ENCODE assay signal across 8 cellular contexts in genomic region chr7:101390901-101391301, GRCh38. TPM values are rescaled to one million over a fixed set of nuclear protein-coding genes. Genes with fewer than 3 reads are reported as not detected.
DNase-seq lines count a peak whose midpoint lies in the region; ATAC-seq and TF ChIP-seq lines count a peak whose summit lies in the region.

No MANE protein-coding gene starts in this region.

- intact Hi-C loops in activated CD4-positive, alpha-beta memory T cell treated with anti-CD3 and anti-CD28 coated beads for 36 hours (cut with micrococcal nuclease): no loop called here

- CTCF ChIA-PET in activated CD4-positive, alpha-beta memory T cell treated with anti-CD3 and anti-CD28 coated beads for 36 hours (lab: Charles Lee): interaction anchor here (2.6 to 2.9 kb wide), 2 partner anchors 20 to 27 kb away, joined by 7 to 8 read pairs; no protein-coding TSS in a partner anchor
- CTCF ChIA-PET in HEK293T (lab: Yijun Ruan, JAX): interaction anchor here (0.6 to 0.9 kb wide), 3 partner anchors 20 to 49 kb away, joined by 3 to 4 read pairs (median 3); no protein-coding TSS in a partner anchor

- H3K4me3 Mint-ChIP-seq in activated CD4-positive, alpha-beta memory T cell treated with anti-CD3 and anti-CD28 coated beads for 36 hours: no peak overlapping the region

- H3K27me3 Mint-ChIP-seq in activated CD4-positive, alpha-beta memory T cell treated with anti-CD3 and anti-CD28 coated beads for 36 hours: no peaks in the 10 kb centered on the region

- ATAC-seq in GM19467 (IDR thresholded peaks at IDR 0.05; ENCODE audit: unreplicated experiment): peak; percentile 92
- ATAC-seq in HG03565 (IDR thresholded peaks at IDR 0.05; ENCODE audit: unreplicated experiment): peak; percentile 94

- no peaks in the 10 kb centered on the region for H3K36me3 Mint-ChIP-seq in activated CD4-positive, alpha-beta memory T cell treated with anti-CD3 and anti-CD28 coated beads for 36 hours

- no peaks in the 10 kb centered on the region for H3K9me3 Mint-ChIP-seq in activated CD4-positive, alpha-beta memory T cell treated with anti-CD3 and anti-CD28 coated beads for 36 hours

- POLR2A ChIA-PET in activated CD4-positive, alpha-beta memory T cell treated with anti-CD3 and anti-CD28 coated beads for 36 hours (lab: Charles Lee): no interaction called here
- POLR2A ChIA-PET in HEK293T (lab: Yijun Ruan, JAX): no interaction called here

- peak; percentile 66 for DNase-seq in Daoy (ENCODE audit: low read depth)
- DNase-seq in activated CD4-positive, alpha-beta memory T cell treated with anti-CD3 and anti-CD28 coated beads for 36 hours: peak; percentile 52
- peak; percentile 22 for DNase-seq in iris pigment epithelial cell (ENCODE audit: low read depth)
- no peak for DNase-seq in HEK293T (ENCODE audit: extremely low spot score)
- no peak for DNase-seq in SIG-M5 (lab: John Stamatoyannopoulos, UW)
- DNase-seq in DMS153 (lab: John Stamatoyannopoulos, UW): no peak

- no peak overlapping the region for H3K27ac Mint-ChIP-seq in activated CD4-positive, alpha-beta memory T cell treated with anti-CD3 and anti-CD28 coated beads for 36 hours

- H3K4me1 Mint-ChIP-seq in activated CD4-positive, alpha-beta memory T cell treated with anti-CD3 and anti-CD28 coated beads for 36 hours (ENCODE audit: low read depth): peaks cover 9% of the 10 kb centered on the region

TF ChIP-seq in HEK293T, 16 proteins besides CTCF, POLR2A, EP300 and RAD21:
- TF ChIP-seq SP1 (IDR thresholded peaks at IDR 0.05): no peak
- no peak for TF ChIP-seq L3MBTL2 (conservative IDR thresholded peaks at IDR 0.05)
- TF ChIP-seq SUZ12 (IDR thresholded peaks at IDR 0.05): no peak
- TF ChIP-seq LEF1 (IDR thresholded peaks at IDR 0.05; ENCODE audit: borderline replicate concordance): no peak
- no peak for TF ChIP-seq TARDBP (IDR thresholded peaks at IDR 0.05)
- TF ChIP-seq BHLHE40 (IDR thresholded peaks at IDR 0.05; ENCODE audit: borderline replicate concordance): no peak
- TF ChIP-seq FOXA1 (IDR thresholded peaks at IDR 0.05): no peak
TF ChIP-seq in HEK293T: peak in this region for 0.

RNA-seq across cellular contexts. Expression of gene COL26A1, which starts 28.2 kb away (rescaled TPM):
- total RNA-seq in Daoy (2014; rRNA removed; shearing (Covaris generic)): 0.11 TPM in 1 of 2 replicates, not detected in the other
- not detected for total RNA-seq in activated CD4-positive, alpha-beta memory T cell treated with anti-CD3 and anti-CD28 coated beads for 36 hours

Comparison
In these comparisons a context has a peak if more than half of its experiments do, and no peak if none do; other contexts are left out.
1. DNase-seq: peak in Daoy (single experiment), activated CD4-positive, alpha-beta memory T cell treated with anti-CD3 and anti-CD28 coated beads for 36 hours (single experiment) and iris pigment epithelial cell (single experiment); none in HEK293T (single experiment), SIG-M5 (single experiment) and DMS153 (single experiment).